Comparison of ENCODE assay signal across 8 cellular contexts in genomic region chr3:196082471-196082971, GRCh38. TPM values are rescaled to one million over a fixed set of nuclear protein-coding genes. Genes with fewer than 3 reads are reported as not detected.
DNase-seq lines count a peak whose midpoint lies in the region; ATAC-seq and TF ChIP-seq lines count a peak whose summit lies in the region.

No MANE protein-coding gene starts in this region.

- H3K79me2 ChIP-seq in SK-N-SH (ENCODE audit: insufficient read depth), result peaks cover 43% of the 10 kb centered on the region

- no peak for TF ChIP-seq EP300 in SK-N-SH (IDR thresholded peaks at IDR 0.05; ENCODE audit: borderline replicate concordance in 1 of 2, low read depth in 1 of 2, low read length in 1 of 2)

- WGBS in SK-N-SH (ENCODE audit: low lambda C conversion rate), result 65% methylated on average over 7 of the region's 7 CpGs

- peak overlapping the region; percentile 89 for H2AFZ ChIP-seq in SK-N-SH (ENCODE audit: low read depth)

- peaks cover 5% of the 10 kb centered on the region for H3F3A ChIP-seq in SK-N-SH (replicated peaks; ENCODE audit: insufficient read depth)

- DNase-seq in SK-N-SH (peak; percentile 35), RWPE2 (ENCODE audit: low spot score) (no peak), fibroblast of pulmonary artery (ENCODE audit: low read depth) (no peak), renal cortical epithelial cell (ENCODE audit: low read depth) (peak; percentile 80), NCI-H1092 treated with DMSO at 0.1 percent for 48 hours (lab: John Stamatoyannopoulos, UW) (no peak), DMS 273 treated with DMSO at 0.1 percent for 48 hours (lab: John Stamatoyannopoulos, UW) (no peak)

- H3K9me3 ChIP-seq in SK-N-SH (no peaks in the 10 kb centered on the region), RWPE2 (ENCODE audit: severe bottlenecking) (no peaks in the 10 kb centered on the region)

- H3K27me3 ChIP-seq in SK-N-SH (ENCODE audit: insufficient read depth) (no peaks in the 10 kb centered on the region), RWPE2 (ENCODE audit: insufficient read depth, poor library complexity, severe bottlenecking) (no peaks in the 10 kb centered on the region)

- peak overlapping the region; percentile 89; the same call in 1 of the 2 replicates for H3K9ac ChIP-seq in SK-N-SH

- peaks cover 33% of the 10 kb centered on the region for H4K20me1 ChIP-seq in SK-N-SH (ENCODE audit: insufficient read depth)

- H3K4me2 ChIP-seq in SK-N-SH, result peak overlapping the region; percentile 86

- H3K4me1 ChIP-seq in SK-N-SH (ENCODE audit: control insufficient read depth in 1 of 2, insufficient read depth in 2 of 2, low read depth in 1 of 2, low read length in 1 of 2), result peaks cover 0 to 7% of the 10 kb centered on the region in 2 experiments; a peak in 2 of 4 replicates
- peaks cover 16% of the 10 kb centered on the region for H3K4me1 ChIP-seq in RWPE2 (ENCODE audit: insufficient read depth, poor library complexity, severe bottlenecking)

- H3K27ac ChIP-seq in SK-N-SH (ENCODE audit: low read depth in 2 of 2, low read length in 1 of 2) (peak overlapping the region in 1 of 2 experiments; percentile 76; a peak in 2 of 4 replicates), RWPE2 (ENCODE audit: poor library complexity, severe bottlenecking) (peak overlapping the region; percentile 71)

- H3K36me3 ChIP-seq in SK-N-SH (replicated peaks in 1 of 2; ENCODE audit: control insufficient read depth in 1 of 2, insufficient read depth in 2 of 2, low read length in 1 of 2), result no peaks in the 10 kb centered on the region
- peaks cover 26% of the 10 kb centered on the region for H3K36me3 ChIP-seq in RWPE2 (ENCODE audit: low read depth)

- TF ChIP-seq CTCF in SK-N-SH (IDR thresholded peaks at IDR 0.05) (no peak), RWPE2 (IDR thresholded peaks at IDR 0.05; ENCODE audit: poor library complexity, severe bottlenecking) (no peak), fibroblast of pulmonary artery (IDR thresholded peaks at IDR 0.05; ENCODE audit: low read length, missing control alignments) (no peak)

- CTCF ChIA-PET in SK-N-SH (lab: Yijun Ruan, JAX), result interaction anchor here (1.3 kb wide), 1 partner anchor 114 kb away, joined by 5 read pairs; no protein-coding TSS in a partner anchor

- ATAC-seq in SK-N-SH treated with all-trans-retinoic acid at 6 μM for 48 hours, result no peak
- no peak for ATAC-seq in RWPE2 (ENCODE audit: low read depth)
- no peak for ATAC-seq in HG02884 (IDR thresholded peaks at IDR 0.05; ENCODE audit: unreplicated experiment)

- no peak for TF ChIP-seq RAD21 in SK-N-SH (IDR thresholded peaks at IDR 0.05; ENCODE audit: low read length)

- POLR2A ChIA-PET in SK-N-SH (lab: Yijun Ruan, JAX), result no interaction called here

- no peaks in the 10 kb centered on the region for H3K9me2 ChIP-seq in SK-N-SH

- H3K4me3 ChIP-seq in SK-N-SH (ENCODE audit: low read depth in 2 of 2, low read length in 1 of 2) (peak overlapping the region; percentile 86 to 99), RWPE2 (ENCODE audit: severe bottlenecking) (peak overlapping the region; percentile 81), fibroblast of pulmonary artery (replicated peaks; ENCODE audit: low read depth, low read length) (peak overlapping the region; percentile 82)

TF ChIP-seq in SK-N-SH, 30 proteins besides CTCF, POLR2A, EP300 and RAD21 (continues in another document):
- TF ChIP-seq MAX (IDR thresholded peaks at IDR 0.05; ENCODE audit: low read depth), result no peak
- no peak for TF ChIP-seq TAF1 (IDR thresholded peaks at IDR 0.05; ENCODE audit: borderline replicate concordance, low read depth, low read length)
- no peak for TF ChIP-seq MXI1 (IDR thresholded peaks at IDR 0.05; ENCODE audit: low read depth, low read length)
- TF ChIP-seq USF2 (IDR thresholded peaks at IDR 0.05; ENCODE audit: borderline replicate concordance, low read depth, low read length), result no peak
- TF ChIP-seq SIN3A (IDR thresholded peaks at IDR 0.05; ENCODE audit: borderline replicate concordance, low read depth, low read length), result no peak
- TF ChIP-seq TEAD4 (IDR thresholded peaks at IDR 0.05; ENCODE audit: borderline replicate concordance, insufficient read depth), result no peak
- TF ChIP-seq SMC3 (IDR thresholded peaks at IDR 0.05; ENCODE audit: low read depth, low read length), result no peak
- TF ChIP-seq IRF3 (IDR thresholded peaks at IDR 0.05; ENCODE audit: low read depth, low read length), result no peak

TF ChIP-seq in SK-N-SH treated with all-trans-retinoic acid at 6 μM for 48 hours, 23 proteins besides CTCF, POLR2A, EP300 and RAD21 (continues in another document):
- TF ChIP-seq SNAI2 (CRISPR knock-in tag; IDR thresholded peaks at IDR 0.05), result no peak
- no peak for TF ChIP-seq BACH2 (CRISPR knock-in tag; IDR thresholded peaks at IDR 0.05; ENCODE audit: borderline replicate concordance)
- TF ChIP-seq ARNTL (CRISPR knock-in tag; IDR thresholded peaks at IDR 0.05; ENCODE audit: borderline replicate concordance, low read depth), result no peak
- no peak for TF ChIP-seq CREB5 (CRISPR knock-in tag; IDR thresholded peaks at IDR 0.05; ENCODE audit: low read depth)
- no peak for TF ChIP-seq TSHZ2 (CRISPR knock-in tag; IDR thresholded peaks at IDR 0.05)
- no peak for TF ChIP-seq RARB (CRISPR knock-in tag; IDR thresholded peaks at IDR 0.05)
- TF ChIP-seq ZFP3 (CRISPR knock-in tag; IDR thresholded peaks at IDR 0.05), result no peak
- no peak for TF ChIP-seq ZNF70 (CRISPR knock-in tag; IDR thresholded peaks at IDR 0.05)
- no peak for TF ChIP-seq ZNF565 (CRISPR knock-in tag; conservative IDR thresholded peaks at IDR 0.05; ENCODE audit: low read depth)
- TF ChIP-seq ISL1 (CRISPR knock-in tag; IDR thresholded peaks at IDR 0.05), result no peak
- no peak for TF ChIP-seq PATZ1 (CRISPR knock-in tag; IDR thresholded peaks at IDR 0.05; ENCODE audit: borderline replicate concordance)
- TF ChIP-seq TOX (CRISPR knock-in tag; IDR thresholded peaks at IDR 0.05; ENCODE audit: borderline replicate concordance), result no peak

RNA-seq across cellular contexts. Expression of gene TFRC, which starts 0.6 kb away (rescaled TPM):
- 35.0 and 53.5 TPM in 2 replicates for polyA plus RNA-seq in SK-N-SH (2012; rRNA removed)
- polyA plus RNA-seq in SK-N-SH (2012; cell fraction: cytosol; rRNA removed), result 57.0 and 58.6 TPM in 2 replicates
- polyA plus RNA-seq in SK-N-SH (2012; cell fraction: nucleus; rRNA removed), result 18.8 and 46.6 TPM in 2 replicates
- total RNA-seq in renal cortical epithelial cell, result 144 and 148 TPM in 2 replicates

Comparison
In these comparisons a context has a peak if more than half of its experiments do, and no peak if none do; other contexts are left out.
1. DNase-seq: peak in SK-N-SH (single experiment) and renal cortical epithelial cell (single experiment); none in RWPE2 (single experiment), fibroblast of pulmonary artery (single experiment), NCI-H1092 treated with DMSO at 0.1 percent for 48 hours (single experiment) and DMS 273 treated with DMSO at 0.1 percent for 48 hours (single experiment).
2. Peak in every context shown above with its lines, with median percentiles within 50 percentile points of each other: H3K4me3 ChIP-seq.